Comparison of ENCODE assay signal across 27 cellular contexts in the genomic region with DNA sequence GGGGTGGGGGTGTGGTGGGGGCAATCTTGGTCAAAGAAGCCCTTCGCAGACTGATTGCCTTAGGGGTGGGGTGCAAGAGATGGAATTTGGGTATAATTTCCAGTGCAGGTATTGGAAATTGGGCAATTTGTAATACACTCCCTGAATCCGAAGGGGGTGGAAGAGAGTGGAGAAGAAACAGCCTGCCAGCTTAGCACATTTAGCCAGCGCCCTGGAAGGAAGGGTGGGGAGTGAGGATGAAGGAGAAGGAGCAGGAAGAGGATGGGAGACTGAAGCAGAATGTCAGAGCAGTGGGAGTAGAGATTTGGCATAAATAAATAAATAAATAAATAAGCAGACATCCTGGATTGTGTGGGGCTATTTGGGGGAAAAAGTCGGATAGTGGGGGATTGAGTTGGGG. TPM values are rescaled to one million over a fixed set of nuclear protein-coding genes. Genes with fewer than 3 reads are reported as not detected.
DNase-seq lines count a peak whose midpoint lies in the region; ATAC-seq, FAIRE-seq and TF ChIP-seq lines count a peak whose summit lies in the region.
"Had no signal": no experiment of that assay in that cellular context is flagged by ENCODE, and none has a peak within 500 bp of the region (broad histone marks: within the 10 kb centered on the region; RNA-seq: fewer than 3 reads in every experiment).

No MANE protein-coding gene starts in this region.

- H4K91ac ChIP-seq in H1 (replicated peaks; ENCODE audit: insufficient read length, low read length): peak overlapping the region; percentile 45

- H3K36me3 Mint-ChIP-seq in activated naive CD8-positive, alpha-beta T cell treated with anti-CD3 and anti-CD28 coated beads, Interleukin-2, amount 10 ng/mL, durations not matched to agents 7 days and 5 days: no peaks in the 10 kb centered on the region
- H3K36me3 Mint-ChIP-seq in activated naive CD8-positive, alpha-beta T cell treated with anti-CD3 and anti-CD28 coated beads, Interleukin-2, amount 50 U/mL, for 24 hours (ENCODE audit: low read depth): no peaks in the 10 kb centered on the region
- H3K36me3 Mint-ChIP-seq in type B pancreatic cell (no peaks in the 10 kb centered on the region), osteocyte (ENCODE audit: unreplicated experiment) (no peaks in the 10 kb centered on the region)
- H3K36me3 Mint-ChIP-seq: activated naive CD4-positive, alpha-beta T cell treated with anti-CD3 and anti-CD28 coated beads, Interleukin-2, amount 50 U/mL, for 24 hours; stimulated activated effector memory CD8-positive, alpha-beta T cell treated with anti-CD3 and anti-CD28 coated beads, Interleukin-12 subunit alpha, Interleukin-12 subunit beta, amount 100 ng/mL, for 72 hours had no signal

- no peak overlapping the region for H3K9ac ChIP-seq in H1 (replicated peaks in 1 of 4; ENCODE audit: extremely low read depth in 1 of 4, low read depth in 3 of 4, low read length in 3 of 4)

- H3K14ac ChIP-seq in H1 (ENCODE audit: insufficient read length): no peak overlapping the region

- H4K20me1 ChIP-seq in H1 (replicated peaks in 1 of 2; ENCODE audit: control insufficient read depth in 1 of 2, insufficient read depth in 2 of 2, low read length in 2 of 2): no peaks in the 10 kb centered on the region

- TF ChIP-seq RAD21 in H1 (IDR thresholded peaks at IDR 0.05 in 1 of 2, conservative IDR thresholded peaks at IDR 0.05 in 1 of 2; ENCODE audit: low read depth in 2 of 2, low read length in 2 of 2): no peak

- no peak overlapping the region for H2AK5ac ChIP-seq in H1 (ENCODE audit: low read depth, low read length)

- no peak overlapping the region for H3K27ac ChIP-seq in H1 (ENCODE audit: low read depth, low read length)
- H3K27ac ChIP-seq: A549, foreskin keratinocyte, ovary, right atrium auricular region, spleen, suprapubic skin, uterus had no signal

- no peak overlapping the region for H3K56ac ChIP-seq in H1 (replicated peaks; ENCODE audit: insufficient read length, low read depth, low read length)

- H4K8ac ChIP-seq in H1 (ENCODE audit: extremely low read depth, insufficient read depth, low read length): no peak overlapping the region

- peak overlapping the region; percentile 15 for H3K27ac Mint-ChIP-seq in activated naive CD8-positive, alpha-beta T cell treated with anti-CD3 and anti-CD28 coated beads, Interleukin-2, amount 10 ng/mL, durations not matched to agents 7 days and 5 days
- no peak overlapping the region for H3K27ac Mint-ChIP-seq in activated naive CD8-positive, alpha-beta T cell treated with anti-CD3 and anti-CD28 coated beads, Interleukin-2, amount 50 U/mL, for 24 hours
- H3K27ac Mint-ChIP-seq in type B pancreatic cell (no peak overlapping the region), osteocyte (ENCODE audit: unreplicated experiment) (no peak overlapping the region)
- H3K27ac Mint-ChIP-seq: activated naive CD4-positive, alpha-beta T cell treated with anti-CD3 and anti-CD28 coated beads, Interleukin-2, amount 50 U/mL, for 24 hours; stimulated activated effector memory CD8-positive, alpha-beta T cell treated with anti-CD3 and anti-CD28 coated beads, Interleukin-12 subunit alpha, Interleukin-12 subunit beta, amount 100 ng/mL, for 72 hours had no signal

- peaks cover 1 to 15% (median 11%) of the 10 kb centered on the region in 4 experiments; a peak in 6 of 7 replicates for H3K4me1 ChIP-seq in H1 (replicated peaks in 1 of 4; ENCODE audit: control insufficient read depth in 3 of 4, insufficient read depth in 4 of 4, low read length in 3 of 4)
- H3K4me1 ChIP-seq: A549, foreskin keratinocyte, right atrium auricular region, uterus had no signal

- POLR2A ChIA-PET in activated naive CD8-positive, alpha-beta T cell treated with anti-CD3 and anti-CD28 coated beads, Interleukin-2, amount 10 ng/mL, durations not matched to agents 7 days and 5 days (lab: Charles Lee): no interaction called here
- POLR2A ChIA-PET in H1 (lab: Charles Lee; ENCODE audit: partially characterized antibody): interaction anchor here (0.6 kb wide), 1 partner anchor 792 kb away, joined by 3 read pairs; no protein-coding TSS in a partner anchor

- no peak overlapping the region for H3K4ac ChIP-seq in H1 (replicated peaks; ENCODE audit: insufficient read length, low read depth, low read length)

- H3K23me2 ChIP-seq in H1 (ENCODE audit: low read depth, low read length): peaks cover 21% of the 10 kb centered on the region

- no peaks in the 10 kb centered on the region for H3K36me3 ChIP-seq in H1 (ENCODE audit: control insufficient read depth in 2 of 4, insufficient read depth in 4 of 4, low read length in 3 of 4)
- H3K36me3 ChIP-seq: ovary, right atrium auricular region, spleen, suprapubic skin, uterus had no signal

- no peak overlapping the region for H3K18ac ChIP-seq in H1 (ENCODE audit: extremely low read depth, low read length)

- 0 out of 2 replicates have a peak, but pooled peaks cover 2% of the 10 kb centered on the region for H3K79me1 ChIP-seq in H1 (ENCODE audit: low read depth, low read length)

- no peak overlapping the region for H3K23ac ChIP-seq in H1 (ENCODE audit: insufficient read length)

- H3K27me3 Mint-ChIP-seq in activated naive CD8-positive, alpha-beta T cell treated with anti-CD3 and anti-CD28 coated beads, Interleukin-2, amount 10 ng/mL, durations not matched to agents 7 days and 5 days: peaks cover 55% of the 10 kb centered on the region
- H3K27me3 Mint-ChIP-seq in activated naive CD8-positive, alpha-beta T cell treated with anti-CD3 and anti-CD28 coated beads, Interleukin-2, amount 50 U/mL, for 24 hours: peaks cover 42% of the 10 kb centered on the region
- H3K27me3 Mint-ChIP-seq in type B pancreatic cell (peaks cover 48% of the 10 kb centered on the region), osteocyte (ENCODE audit: unreplicated experiment) (peaks cover 29% of the 10 kb centered on the region)

- no peak overlapping the region for H2BK120ac ChIP-seq in H1 (replicated peaks; ENCODE audit: low read depth, low read length)

- H3K4me3 ChIP-seq in H1 (ENCODE audit: extremely low read depth in 1 of 4, insufficient read depth in 2 of 4, low read depth in 3 of 4, low read length in 4 of 4): peak overlapping the region; percentile 63 to 87 (median 76)
- H3K4me3 ChIP-seq: A549, ovary, spleen, suprapubic skin, uterus had no signal

- TF ChIP-seq CTCF in H1 (IDR thresholded peaks at IDR 0.05; ENCODE audit: control extremely low read depth in 1 of 3, insufficient read depth in 1 of 3, low read depth in 1 of 3, low read length in 3 of 3) (no peak), type B pancreatic cell (conservative IDR thresholded peaks at IDR 0.05) (no peak), osteocyte (IDR thresholded peaks at IDR 0.05) (no peak)

- DNase-seq in activated naive CD8-positive, alpha-beta T cell treated with anti-CD3 and anti-CD28 coated beads, Interleukin-2, amount 10 ng/mL, durations not matched to agents 7 days and 5 days: no peak
- no peak for DNase-seq in activated naive CD8-positive, alpha-beta T cell treated with anti-CD3 and anti-CD28 coated beads, Interleukin-2, amount 50 U/mL, for 24 hours
- DNase-seq in H1 (ENCODE audit: low read depth in 1 of 2, low spot score in 2 of 2) (no peak), iPS-NIHi7 (ENCODE audit: extremely low spot score) (peak; percentile 19), type B pancreatic cell (ENCODE audit: extremely low spot score, unreplicated experiment) (no peak), mesenteric fat pad (ENCODE audit: low spot score) (no peak), osteocyte (ENCODE audit: extremely low spot score, unreplicated experiment) (no peak)
- DNase-seq: activated CD4-positive, alpha-beta T cell treated with anti-CD3 and anti-CD28 coated beads for 48 hours; foreskin keratinocyte; GF-D8; Kasumi-1; ovary; spleen; stimulated activated CD4-positive, alpha-beta T cell treated with anti-CD3 and anti-CD28 coated beads, Interleukin-2, amount 100 ng/mL, for 48 hours; T-helper 2 cell; uterus had no signal

- H3K9me3 ChIP-seq in H1 (ENCODE audit: insufficient read depth in 2 of 2, low read depth in 1 of 2, low read length in 1 of 2): no peaks in the 10 kb centered on the region
- H3K9me3 ChIP-seq: A549, ovary, right atrium auricular region, spleen, suprapubic skin, uterus had no signal

- TF ChIP-seq EP300 in H1 (IDR thresholded peaks at IDR 0.05; ENCODE audit: borderline replicate concordance in 1 of 2, low read depth in 2 of 2, low read length in 2 of 2): no peak

- H3K4me2 ChIP-seq in H1 (ENCODE audit: insufficient read depth in 1 of 2, low read depth in 2 of 2, low read length in 2 of 2): peak overlapping the region; percentile 90 to 99
- H3K4me2 ChIP-seq: A549 had no signal

- H2AFZ ChIP-seq in H1 (ENCODE audit: low read length): no peak overlapping the region

- no peaks in the 10 kb centered on the region for H3K9me3 Mint-ChIP-seq in activated naive CD8-positive, alpha-beta T cell treated with anti-CD3 and anti-CD28 coated beads, Interleukin-2, amount 10 ng/mL, durations not matched to agents 7 days and 5 days
- H3K9me3 Mint-ChIP-seq in activated naive CD8-positive, alpha-beta T cell treated with anti-CD3 and anti-CD28 coated beads, Interleukin-2, amount 50 U/mL, for 24 hours: no peaks in the 10 kb centered on the region
- H3K9me3 Mint-ChIP-seq in type B pancreatic cell (no peaks in the 10 kb centered on the region), osteocyte (ENCODE audit: unreplicated experiment) (no peaks in the 10 kb centered on the region)
- H3K9me3 Mint-ChIP-seq: activated naive CD4-positive, alpha-beta T cell treated with anti-CD3 and anti-CD28 coated beads, Interleukin-2, amount 50 U/mL, for 24 hours; central memory CD8-positive, alpha-beta T cell; stimulated activated effector memory CD8-positive, alpha-beta T cell treated with anti-CD3 and anti-CD28 coated beads, Interleukin-12 subunit alpha, Interleukin-12 subunit beta, amount 100 ng/mL, for 72 hours had no signal

- no peak for ATAC-seq in activated naive CD8-positive, alpha-beta T cell treated with anti-CD3 and anti-CD28 coated beads, Interleukin-2, amount 10 ng/mL, durations not matched to agents 7 days and 5 days (ENCODE audit: low read depth)
- no peak for ATAC-seq in activated naive CD8-positive, alpha-beta T cell treated with anti-CD3 and anti-CD28 coated beads, Interleukin-2, amount 50 U/mL, for 24 hours
- no peak for ATAC-seq in HG03378 (IDR thresholded peaks at IDR 0.05; ENCODE audit: unreplicated experiment)
- ATAC-seq: A549; foreskin keratinocyte; stimulated activated effector memory CD8-positive, alpha-beta T cell treated with anti-CD3 and anti-CD28 coated beads, Interleukin-12 subunit alpha, Interleukin-12 subunit beta, amount 100 ng/mL, for 72 hours had no signal

- H4K5ac ChIP-seq in H1 (ENCODE audit: insufficient read length, low read depth, low read length): no peak overlapping the region

- no peak overlapping the region for H3K4me3 Mint-ChIP-seq in activated naive CD8-positive, alpha-beta T cell treated with anti-CD3 and anti-CD28 coated beads, Interleukin-2, amount 10 ng/mL, durations not matched to agents 7 days and 5 days
- no peak overlapping the region for H3K4me3 Mint-ChIP-seq in activated naive CD8-positive, alpha-beta T cell treated with anti-CD3 and anti-CD28 coated beads, Interleukin-2, amount 50 U/mL, for 24 hours
- H3K4me3 Mint-ChIP-seq in type B pancreatic cell (peak overlapping the region; percentile 90), osteocyte (ENCODE audit: unreplicated experiment) (no peak overlapping the region)
- H3K4me3 Mint-ChIP-seq: activated naive CD4-positive, alpha-beta T cell treated with anti-CD3 and anti-CD28 coated beads, Interleukin-2, amount 50 U/mL, for 24 hours; central memory CD8-positive, alpha-beta T cell; stimulated activated effector memory CD8-positive, alpha-beta T cell treated with anti-CD3 and anti-CD28 coated beads, Interleukin-12 subunit alpha, Interleukin-12 subunit beta, amount 100 ng/mL, for 72 hours had no signal

- H2BK5ac ChIP-seq in H1 (ENCODE audit: low read depth, low read length): no peak overlapping the region

- H2BK12ac ChIP-seq in H1 (ENCODE audit: low read depth, low read length): no peak overlapping the region

- peaks cover 0 to 6% (median 2%) of the 10 kb centered on the region in 4 experiments; a peak in 2 of 7 replicates for H3K27me3 ChIP-seq in H1 (replicated peaks in 1 of 4; ENCODE audit: control insufficient read depth in 3 of 4, extremely low read depth in 1 of 4, insufficient read depth in 3 of 4, low read length in 3 of 4)
- H3K27me3 ChIP-seq: ovary, right atrium auricular region, uterus had no signal

- H3K79me2 ChIP-seq in H1 (ENCODE audit: control insufficient read depth in 1 of 2, insufficient read depth in 2 of 2, low read length in 2 of 2): peaks cover 0 to 11% of the 10 kb centered on the region in 2 experiments; a peak in 1 of 4 replicates

- no peak overlapping the region for H2BK15ac ChIP-seq in H1 (ENCODE audit: low read length)

- CTCF ChIA-PET in H1 (lab: Charles Lee; ENCODE audit: partially characterized antibody): interaction anchor here (0.7 to 2.8 kb wide), 12 partner anchors 8 to 408 kb away, joined by 3 to 10 read pairs (median 4); no protein-coding TSS in a partner anchor

- TF ChIP-seq POLR2A in H1 (IDR thresholded peaks at IDR 0.05; ENCODE audit: control extremely low read depth in 1 of 2, low read depth in 2 of 2, low read length in 2 of 2): no peak

- WGBS in H1 (ENCODE audit: extremely low coverage in 1 of 2, insufficient coverage in 1 of 2, insufficient read length in 1 of 2, insufficient replicate concordance in 2 of 2, low coverage in 1 of 2, low lambda C conversion rate in 2 of 2, missing lambda C conversion rate in 1 of 2), 2 experiments: 18% methylated on average over 4 of the region's 4 CpGs; no CpG with 5 or more reads in 1 of the 2 experiments

- H2BK20ac ChIP-seq in H1 (ENCODE audit: low read length): no peak overlapping the region

- FAIRE-seq in H1 (lab: Jason Lieb, UNC): no peak
- FAIRE-seq: A549, GM18507, HTR-8/SVneo had no signal

- peaks cover 11% of the 10 kb centered on the region for H3K4me1 Mint-ChIP-seq in activated naive CD8-positive, alpha-beta T cell treated with anti-CD3 and anti-CD28 coated beads, Interleukin-2, amount 10 ng/mL, durations not matched to agents 7 days and 5 days
- H3K4me1 Mint-ChIP-seq in activated naive CD8-positive, alpha-beta T cell treated with anti-CD3 and anti-CD28 coated beads, Interleukin-2, amount 50 U/mL, for 24 hours: peaks cover 6% of the 10 kb centered on the region
- peaks cover 20% of the 10 kb centered on the region for H3K4me1 Mint-ChIP-seq in type B pancreatic cell (ENCODE audit: unreplicated experiment)
- peaks cover 15% of the 10 kb centered on the region for H3K4me1 Mint-ChIP-seq in osteocyte (ENCODE audit: unreplicated experiment)

RNA-seq across cellular contexts. Expression of gene GAP43, which starts 1.6 kb away (rescaled TPM):
- total RNA-seq in activated naive CD8-positive, alpha-beta T cell treated with anti-CD3 and anti-CD28 coated beads, Interleukin-2, amount 10 ng/mL, durations not matched to agents 7 days and 5 days: not detected
- total RNA-seq in H1 (2021; fragmentation: NEBNext Ultra II Directional; extraction: Animal tissue kit (Norgen Biotek cat#: 25700)): 21.9 and 22.6 TPM in 2 replicates
- polyA plus RNA-seq in H1 (2011; rRNA removed): 9.6 and 11.2 TPM in 2 replicates
- 18.4 TPM for polyA plus RNA-seq in H1 (2011; cell fraction: cytosol; rRNA removed)
- polyA plus RNA-seq in H1 (2011; cell fraction: nucleus; rRNA removed): 7.7 TPM
- 17.7 to 22.9 TPM (median 19.6 TPM) in 4 replicates for polyA plus RNA-seq in H1 (2012, experiment 1 of 2)
- 13.7 TPM for polyA plus RNA-seq in H1 (2012, experiment 2 of 2)
- 39.1 TPM for polyA plus RNA-seq in H1 (2013, experiment 1 of 2)
- 36.9 TPM for polyA plus RNA-seq in H1 (2013, experiment 2 of 2)
- 4.2 and 4.9 TPM in 2 replicates for polyA minus RNA-seq in H1 (2011; rRNA and poly(A)+ RNA removed)
- polyA minus RNA-seq in H1 (2011; cell fraction: cytosol; rRNA and poly(A)+ RNA removed): 4.2 TPM
- 3.8 TPM for polyA minus RNA-seq in H1 (2011; cell fraction: nucleus; rRNA and poly(A)+ RNA removed)
- total RNA-seq in type B pancreatic cell (ENCODE audit: low replicate concordance): 4.2 and 46.5 TPM in 2 replicates
- total RNA-seq in mesenteric fat pad: not detected
- 2.3 and 3.2 TPM in 2 replicates for total RNA-seq in osteocyte
- total RNA-seq: foreskin keratinocyte, lung microvascular endothelial cell, SK-MEL-5, suprapubic skin had no signal
- polyA plus RNA-seq: A549, foreskin keratinocyte had no signal
